Comparison of ENCODE assay signal across 1 cellular context in the genomic region with DNA sequence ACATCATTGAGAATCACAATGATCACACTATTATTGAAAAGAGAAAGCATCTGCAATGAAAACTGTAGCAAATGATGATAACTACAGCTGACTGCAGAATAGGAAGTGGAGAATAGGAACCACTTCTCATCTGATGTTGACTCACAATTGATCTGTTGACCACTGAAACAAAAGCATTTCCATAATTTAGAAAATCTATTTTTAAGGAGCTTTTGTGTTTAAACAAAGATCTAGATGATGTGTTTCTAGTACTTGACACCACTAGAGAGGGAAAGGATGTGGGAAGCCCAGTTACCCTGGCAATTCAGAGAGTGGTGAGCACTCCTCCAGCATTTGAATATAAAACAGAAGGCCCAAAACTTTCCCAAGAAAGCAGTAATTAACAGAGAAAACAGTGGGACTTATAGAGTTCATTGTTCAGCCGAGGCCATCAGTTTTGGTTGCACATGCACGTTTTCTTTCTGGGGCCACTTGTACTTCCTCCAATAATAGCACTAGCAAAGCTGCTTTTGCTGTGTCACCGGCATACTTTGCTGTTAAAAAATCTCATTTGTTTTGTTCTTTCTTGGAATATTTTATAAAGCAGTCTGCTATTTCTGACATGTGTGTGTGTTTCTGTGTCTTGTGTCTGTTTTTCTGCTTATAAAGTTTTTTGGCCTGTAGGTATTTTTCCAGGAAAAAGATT.
TF ChIP-seq lines count a peak whose summit lies in the region.

No MANE protein-coding gene starts in this region.

TF ChIP-seq in H1, 55 proteins besides CTCF, POLR2A, EP300 and RAD21:
- TF ChIP-seq, protein P1, sequence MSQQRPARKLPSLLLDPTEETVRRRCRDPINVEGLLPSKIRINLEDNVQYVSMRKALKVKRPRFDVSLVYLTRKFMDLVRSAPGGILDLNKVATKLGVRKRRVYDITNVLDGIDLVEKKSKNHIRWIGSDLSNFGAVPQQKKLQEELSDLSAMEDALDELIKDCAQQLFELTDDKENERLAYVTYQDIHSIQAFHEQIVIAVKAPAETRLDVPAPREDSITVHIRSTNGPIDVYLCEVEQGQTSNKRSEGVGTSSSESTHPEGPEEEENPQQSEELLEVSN (IDR thresholded peaks at IDR 0.05), result no peak
- TF ChIP-seq RXRA (IDR thresholded peaks at IDR 0.05; ENCODE audit: insufficient read depth, low read depth, low read length), result no peak
- no peak for TF ChIP-seq SIRT6 (IDR thresholded peaks at IDR 0.05; ENCODE audit: low read length)
- no peak for TF ChIP-seq TCF12 (IDR thresholded peaks at IDR 0.05; ENCODE audit: low read depth, low read length)
TF ChIP-seq in H1: peak in this region for 0.
